1 cellular context compared by ENCODE assay signal in the genomic region with DNA sequence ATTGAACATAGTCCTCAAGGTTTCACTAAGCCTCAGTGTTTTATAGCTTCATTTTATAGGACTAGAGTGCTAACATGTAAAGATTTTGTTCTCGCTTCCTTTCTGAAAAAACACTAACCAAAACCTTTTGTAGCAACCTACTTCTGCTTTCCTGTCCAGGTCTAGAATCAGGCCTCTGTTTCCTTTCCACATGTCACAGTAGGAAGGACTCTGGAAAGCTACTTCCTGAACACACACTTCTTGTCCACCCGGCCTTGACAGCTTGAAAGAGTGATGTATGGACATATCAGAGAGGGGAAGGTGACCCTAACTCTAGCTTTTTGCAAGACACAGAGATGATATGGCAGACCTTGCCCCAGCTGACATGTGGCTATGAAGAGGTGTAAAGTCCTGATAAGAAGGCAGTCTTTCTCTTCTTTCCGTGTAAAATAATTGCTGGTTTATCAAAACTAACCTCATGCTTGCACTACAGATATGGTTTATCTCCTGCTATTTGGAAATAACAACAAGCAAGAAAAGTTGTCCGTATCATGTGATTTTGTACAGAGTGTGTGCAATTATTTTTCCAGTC.
TF ChIP-seq lines count a peak whose summit lies in the region.

No MANE protein-coding gene starts in this region.

TF ChIP-seq in K562, 482 proteins besides CTCF, POLR2A, EP300 and RAD21 (continued from another document and continues in another):
- TF ChIP-seq, protein P1, sequence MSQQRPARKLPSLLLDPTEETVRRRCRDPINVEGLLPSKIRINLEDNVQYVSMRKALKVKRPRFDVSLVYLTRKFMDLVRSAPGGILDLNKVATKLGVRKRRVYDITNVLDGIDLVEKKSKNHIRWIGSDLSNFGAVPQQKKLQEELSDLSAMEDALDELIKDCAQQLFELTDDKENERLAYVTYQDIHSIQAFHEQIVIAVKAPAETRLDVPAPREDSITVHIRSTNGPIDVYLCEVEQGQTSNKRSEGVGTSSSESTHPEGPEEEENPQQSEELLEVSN (IDR thresholded peaks at IDR 0.05; ENCODE audit: borderline replicate concordance in 1 of 2, extremely low read depth in 1 of 2, insufficient read depth in 1 of 2, insufficient read length in 1 of 2, low read depth in 1 of 2, low read length in 1 of 2, poor library complexity in 1 of 2, severe bottlenecking in 1 of 2): no peak
- TF ChIP-seq CHD4 (IDR thresholded peaks at IDR 0.05; ENCODE audit: insufficient read depth, insufficient replicate concordance, low read depth, low read length, poor library complexity, severe bottlenecking) (no peak), CREM (IDR thresholded peaks at IDR 0.05; ENCODE audit: low read depth) (peak; percentile 7; the same call in 1 of the 2 replicates), ZZZ3 (IDR thresholded peaks at IDR 0.05) (no peak), ETV6 (IDR thresholded peaks at IDR 0.05; ENCODE audit: borderline replicate concordance in 1 of 2, low read depth in 2 of 2, low read length in 1 of 2) (peak; percentile 23 to 67; a peak in 1 of 4 replicates), ETV6 (CRISPR knock-in tag; IDR thresholded peaks at IDR 0.05; ENCODE audit: borderline replicate concordance) (no peak), ZNF280B (CRISPR knock-in tag; IDR thresholded peaks at IDR 0.05) (no peak), NEUROD1 (IDR thresholded peaks at IDR 0.05; ENCODE audit: borderline replicate concordance, low read depth, low read length, partially characterized antibody) (no peak), GATA2 (CRISPR knock-in tag; IDR thresholded peaks at IDR 0.05) (no peak; the same call in 1 of the 2 replicates), ZFPM2 (CRISPR knock-in tag; IDR thresholded peaks at IDR 0.05) (no peak), KAT8 (IDR thresholded peaks at IDR 0.05; ENCODE audit: low read depth) (no peak), POLR2AphosphoS5 (IDR thresholded peaks at IDR 0.05; ENCODE audit: control insufficient read depth, insufficient read depth, low read depth, low read length) (0 out of 2 replicates have a peak, but pooled peaks have one; percentile 25), ZNF778 (CRISPR knock-in tag; IDR thresholded peaks at IDR 0.05) (no peak), RAD51 (IDR thresholded peaks at IDR 0.05; ENCODE audit: borderline replicate concordance, low read depth) (no peak), L3MBTL2 (IDR thresholded peaks at IDR 0.05) (peak; percentile 68), FOXP4 (CRISPR knock-in tag; IDR thresholded peaks at IDR 0.05; ENCODE audit: borderline replicate concordance) (no peak), CHCHD3 (CRISPR knock-in tag; IDR thresholded peaks at IDR 0.05) (no peak), CEBPG (CRISPR knock-in tag; IDR thresholded peaks at IDR 0.05) (no peak), CEBPG (tag; conservative IDR thresholded peaks at IDR 0.05 in 1 of 2, IDR thresholded peaks at IDR 0.05 in 1 of 2) (no peak), PCBP2 (IDR thresholded peaks at IDR 0.05; ENCODE audit: low read depth, low read length, poor library complexity, severe bottlenecking) (no peak), LEF1 (IDR thresholded peaks at IDR 0.05) (no peak), FOXA1 (IDR thresholded peaks at IDR 0.05; ENCODE audit: borderline replicate concordance) (no peak), RNF219 (CRISPR knock-in tag; IDR thresholded peaks at IDR 0.05) (no peak), IRF2 (CRISPR knock-in tag; IDR thresholded peaks at IDR 0.05) (no peak), BACH1 (tag; IDR thresholded peaks at IDR 0.05) (no peak), HOXB6 (CRISPR knock-in tag; IDR thresholded peaks at IDR 0.05; ENCODE audit: borderline replicate concordance) (no peak), ZNF583 (CRISPR knock-in tag; IDR thresholded peaks at IDR 0.05) (peak; percentile 45; the same call in 1 of the 2 replicates), OTX1 (CRISPR knock-in tag; IDR thresholded peaks at IDR 0.05) (no peak), ZNF668 (CRISPR knock-in tag; IDR thresholded peaks at IDR 0.05) (no peak), CSDE1 (IDR thresholded peaks at IDR 0.05) (no peak), SNRNP70 (optimal IDR thresholded peaks at IDR 0.05; ENCODE audit: low read depth, low read length) (no peak), TCF7 (IDR thresholded peaks at IDR 0.05; ENCODE audit: borderline replicate concordance) (no peak), ZNF696 (CRISPR knock-in tag; conservative IDR thresholded peaks at IDR 0.05) (no peak), GTF2F1 (IDR thresholded peaks at IDR 0.05; ENCODE audit: low read depth, low read length) (no peak), HNRNPUL1 (IDR thresholded peaks at IDR 0.05; ENCODE audit: low read length) (no peak), GTF2E2 (tag; IDR thresholded peaks at IDR 0.05) (no peak), NCOA6 (IDR thresholded peaks at IDR 0.05) (no peak), ZNF766 (CRISPR knock-in tag; conservative IDR thresholded peaks at IDR 0.05) (peak; percentile 64; the same call in 1 of the 2 replicates), FOS (IDR thresholded peaks at IDR 0.05; ENCODE audit: extremely low read depth, insufficient read length) (no peak), KDM2B (CRISPR knock-in tag; IDR thresholded peaks at IDR 0.05) (no peak), ZNF23 (CRISPR knock-in tag; IDR thresholded peaks at IDR 0.05) (0 out of 2 replicates have a peak, but pooled peaks have one; percentile 18), ARID3B (CRISPR knock-in tag; IDR thresholded peaks at IDR 0.05; ENCODE audit: borderline replicate concordance) (no peak), MCM7 (IDR thresholded peaks at IDR 0.05) (no peak), CREB3 (tag; conservative IDR thresholded peaks at IDR 0.05; ENCODE audit: low read depth) (no peak; the same call in 1 of the 2 replicates), POLR3G (IDR thresholded peaks at IDR 0.05; ENCODE audit: extremely low read depth, insufficient read length, insufficient replicate concordance) (no peak), HDAC6 (IDR thresholded peaks at IDR 0.05; ENCODE audit: low read depth, low read length) (no peak)
- TF ChIP-seq, protein P2, sequence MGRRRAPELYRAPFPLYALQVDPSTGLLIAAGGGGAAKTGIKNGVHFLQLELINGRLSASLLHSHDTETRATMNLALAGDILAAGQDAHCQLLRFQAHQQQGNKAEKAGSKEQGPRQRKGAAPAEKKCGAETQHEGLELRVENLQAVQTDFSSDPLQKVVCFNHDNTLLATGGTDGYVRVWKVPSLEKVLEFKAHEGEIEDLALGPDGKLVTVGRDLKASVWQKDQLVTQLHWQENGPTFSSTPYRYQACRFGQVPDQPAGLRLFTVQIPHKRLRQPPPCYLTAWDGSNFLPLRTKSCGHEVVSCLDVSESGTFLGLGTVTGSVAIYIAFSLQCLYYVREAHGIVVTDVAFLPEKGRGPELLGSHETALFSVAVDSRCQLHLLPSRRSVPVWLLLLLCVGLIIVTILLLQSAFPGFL (CRISPR knock-in tag; IDR thresholded peaks at IDR 0.05): no peak
- TF ChIP-seq, protein P3, sequence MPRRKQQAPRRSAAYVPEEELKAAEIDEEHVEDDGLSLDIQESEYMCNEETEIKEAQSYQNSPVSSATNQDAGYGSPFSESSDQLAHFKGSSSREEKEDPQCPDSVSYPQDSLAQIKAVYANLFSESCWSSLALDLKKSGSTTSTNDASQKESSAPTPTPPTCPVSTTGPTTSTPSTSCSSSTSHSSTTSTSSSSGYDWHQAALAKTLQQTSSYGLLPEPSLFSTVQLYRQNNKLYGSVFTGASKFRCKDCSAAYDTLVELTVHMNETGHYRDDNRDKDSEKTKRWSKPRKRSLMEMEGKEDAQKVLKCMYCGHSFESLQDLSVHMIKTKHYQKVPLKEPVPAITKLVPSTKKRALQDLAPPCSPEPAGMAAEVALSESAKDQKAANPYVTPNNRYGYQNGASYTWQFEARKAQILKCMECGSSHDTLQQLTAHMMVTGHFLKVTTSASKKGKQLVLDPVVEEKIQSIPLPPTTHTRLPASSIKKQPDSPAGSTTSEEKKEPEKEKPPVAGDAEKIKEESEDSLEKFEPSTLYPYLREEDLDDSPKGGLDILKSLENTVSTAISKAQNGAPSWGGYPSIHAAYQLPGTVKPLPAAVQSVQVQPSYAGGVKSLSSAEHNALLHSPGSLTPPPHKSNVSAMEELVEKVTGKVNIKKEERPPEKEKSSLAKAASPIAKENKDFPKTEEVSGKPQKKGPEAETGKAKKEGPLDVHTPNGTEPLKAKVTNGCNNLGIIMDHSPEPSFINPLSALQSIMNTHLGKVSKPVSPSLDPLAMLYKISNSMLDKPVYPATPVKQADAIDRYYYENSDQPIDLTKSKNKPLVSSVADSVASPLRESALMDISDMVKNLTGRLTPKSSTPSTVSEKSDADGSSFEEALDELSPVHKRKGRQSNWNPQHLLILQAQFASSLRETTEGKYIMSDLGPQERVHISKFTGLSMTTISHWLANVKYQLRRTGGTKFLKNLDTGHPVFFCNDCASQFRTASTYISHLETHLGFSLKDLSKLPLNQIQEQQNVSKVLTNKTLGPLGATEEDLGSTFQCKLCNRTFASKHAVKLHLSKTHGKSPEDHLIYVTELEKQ (CRISPR knock-in tag; IDR thresholded peaks at IDR 0.05): no peak
- TF ChIP-seq, protein P4, sequence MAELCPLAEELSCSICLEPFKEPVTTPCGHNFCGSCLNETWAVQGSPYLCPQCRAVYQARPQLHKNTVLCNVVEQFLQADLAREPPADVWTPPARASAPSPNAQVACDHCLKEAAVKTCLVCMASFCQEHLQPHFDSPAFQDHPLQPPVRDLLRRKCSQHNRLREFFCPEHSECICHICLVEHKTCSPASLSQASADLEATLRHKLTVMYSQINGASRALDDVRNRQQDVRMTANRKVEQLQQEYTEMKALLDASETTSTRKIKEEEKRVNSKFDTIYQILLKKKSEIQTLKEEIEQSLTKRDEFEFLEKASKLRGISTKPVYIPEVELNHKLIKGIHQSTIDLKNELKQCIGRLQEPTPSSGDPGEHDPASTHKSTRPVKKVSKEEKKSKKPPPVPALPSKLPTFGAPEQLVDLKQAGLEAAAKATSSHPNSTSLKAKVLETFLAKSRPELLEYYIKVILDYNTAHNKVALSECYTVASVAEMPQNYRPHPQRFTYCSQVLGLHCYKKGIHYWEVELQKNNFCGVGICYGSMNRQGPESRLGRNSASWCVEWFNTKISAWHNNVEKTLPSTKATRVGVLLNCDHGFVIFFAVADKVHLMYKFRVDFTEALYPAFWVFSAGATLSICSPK (IDR thresholded peaks at IDR 0.05; ENCODE audit: borderline replicate concordance): no peak
- TF ChIP-seq, protein P5, sequence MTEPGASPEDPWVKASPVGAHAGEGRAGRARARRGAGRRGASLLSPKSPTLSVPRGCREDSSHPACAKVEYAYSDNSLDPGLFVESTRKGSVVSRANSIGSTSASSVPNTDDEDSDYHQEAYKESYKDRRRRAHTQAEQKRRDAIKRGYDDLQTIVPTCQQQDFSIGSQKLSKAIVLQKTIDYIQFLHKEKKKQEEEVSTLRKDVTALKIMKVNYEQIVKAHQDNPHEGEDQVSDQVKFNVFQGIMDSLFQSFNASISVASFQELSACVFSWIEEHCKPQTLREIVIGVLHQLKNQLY (CRISPR knock-in tag; conservative IDR thresholded peaks at IDR 0.05): no peak
